In genomic region chr1:91513160-91513559, GRCh38 we compare ENCODE assay signal across 2 cellular contexts.
TF ChIP-seq lines count a peak whose summit lies in the region.

No MANE protein-coding gene starts in this region.

TF ChIP-seq in IMR-90, 13 proteins besides CTCF, POLR2A, EP300 and RAD21:
- TF ChIP-seq MAFK (IDR thresholded peaks at IDR 0.05; ENCODE audit: low read depth, low read length) = no peak
- TF ChIP-seq SMC3 (IDR thresholded peaks at IDR 0.05; ENCODE audit: low read depth, low read length) = peak; percentile 82

TF ChIP-seq in HEK293T, 16 proteins besides CTCF, POLR2A, EP300 and RAD21:
- no peak for TF ChIP-seq SUZ12 (IDR thresholded peaks at IDR 0.05)
TF ChIP-seq in HEK293T: peak in this region for 0.
